Comparison of ENCODE assay signal across 9 cellular contexts in the genomic region with DNA sequence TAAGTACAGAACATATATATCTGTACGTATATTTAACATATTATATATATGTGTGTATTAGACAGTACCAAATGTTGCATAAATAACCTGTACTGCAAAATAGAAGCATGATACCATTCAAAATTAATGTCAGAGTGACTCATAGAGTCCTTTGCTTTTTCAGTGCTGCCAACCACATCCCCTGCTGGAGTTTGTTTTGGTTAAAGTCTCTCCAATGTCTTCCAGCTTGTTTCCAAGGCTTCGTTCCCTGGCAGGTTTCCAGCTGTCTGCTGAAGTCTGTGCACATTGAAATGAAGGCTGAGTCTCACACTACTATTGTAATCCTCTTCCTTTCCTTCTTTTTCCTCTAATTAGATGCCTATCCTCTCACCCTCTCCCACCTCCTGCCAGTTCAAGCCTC. TPM values are rescaled to one million over a fixed set of nuclear protein-coding genes. Genes with fewer than 3 reads are reported as not detected.
A peak's percentile ranks its signal among the peaks of the same experiment; 100 is the strongest.
DNase-seq lines count a peak whose midpoint lies in the region; FAIRE-seq and TF ChIP-seq lines count a peak whose summit lies in the region.
"Had no signal": no experiment of that assay in that cellular context is flagged by ENCODE, and none has a peak within 500 bp of the region (broad histone marks: within the 10 kb centered on the region; RNA-seq: fewer than 3 reads in every experiment).

No MANE protein-coding gene starts in this region.

- no peak for TF ChIP-seq POLR2A in testis (IDR thresholded peaks at IDR 0.05)

- H3K4me3 ChIP-seq in keratinocyte (ENCODE audit: control insufficient read depth in 2 of 3, extremely low read depth in 1 of 3, insufficient read depth in 2 of 3, low read depth in 1 of 3, low read length in 3 of 3) (no peak overlapping the region), testis (no peak overlapping the region)

- H3K79me2 ChIP-seq in keratinocyte (ENCODE audit: control insufficient read depth, insufficient read depth, low read length): no peaks in the 10 kb centered on the region

- no peaks in the 10 kb centered on the region for H4K20me1 ChIP-seq in keratinocyte (ENCODE audit: control insufficient read depth, extremely low read depth, insufficient read depth, low read length)

- peaks cover 23% of the 10 kb centered on the region for H3K4me1 Mint-ChIP-seq in chondrocyte (ENCODE audit: low read depth)

- no peak overlapping the region for H3K27ac ChIP-seq in keratinocyte (ENCODE audit: control insufficient read depth, insufficient read depth, low read length)
- no peak overlapping the region for H3K27ac ChIP-seq in testis

- no peaks in the 10 kb centered on the region for H3K9me3 Mint-ChIP-seq in chondrocyte (ENCODE audit: low read depth)

- no peak overlapping the region for H2AFZ ChIP-seq in keratinocyte (ENCODE audit: control insufficient read depth, low read length)

- H3K9me1 ChIP-seq in keratinocyte (ENCODE audit: control insufficient read depth, extremely low read depth, insufficient read depth, low read length): no peaks in the 10 kb centered on the region

- dilution Hi-C loops in keratinocyte (cut with MboI; ENCODE audit: extremely low pct_ligation_motif_present, low sequenced_read_pairs): no loop called here

- TF ChIP-seq CTCF in chondrocyte (IDR thresholded peaks at IDR 0.05): no peak
- no peak for TF ChIP-seq CTCF in keratinocyte (optimal IDR thresholded peaks at IDR 0.05 in 1 of 3, IDR thresholded peaks at IDR 0.05 in 1 of 3, conservative IDR thresholded peaks at IDR 0.05 in 1 of 3; ENCODE audit: extremely low read depth in 1 of 3, insufficient read depth in 2 of 3, low read length in 3 of 3)
- TF ChIP-seq CTCF in testis (IDR thresholded peaks at IDR 0.05): no peak

- intact Hi-C loops in testis (cut with DNase I; ENCODE audit: low total_unique reads): no loop called here

- H3K4me3 Mint-ChIP-seq in chondrocyte (ENCODE audit: unreplicated experiment): no peak overlapping the region

- H3K9ac ChIP-seq in keratinocyte (ENCODE audit: control insufficient read depth, extremely low read depth, insufficient read depth, low read length): no peak overlapping the region

- no peak for DNase-seq in chondrocyte (ENCODE audit: low spot score)
- no peak for DNase-seq in keratinocyte (ENCODE audit: low read depth, low spot score)
- peak; percentile 76 for DNase-seq in testis
- no peak for DNase-seq in activated CD4-positive, CD25-positive, alpha-beta regulatory T cell (lab: John Stamatoyannopoulos, UW)
- no peak for DNase-seq in GDM1 (lab: John Stamatoyannopoulos, UW)
- no peak for DNase-seq in SHP77 treated with DMSO at 0.1 percent for 48 hours (lab: John Stamatoyannopoulos, UW)
- DNase-seq: effector memory CD4-positive, alpha-beta T cell; MM.1S had no signal

- 45 to 49% methylated on average over 2 of the region's 2 CpGs for WGBS in testis, 2 donors

- no peaks in the 10 kb centered on the region for H3K27me3 Mint-ChIP-seq in chondrocyte (ENCODE audit: low read depth)

- no peak for FAIRE-seq in keratinocyte (lab: Jason Lieb, UNC)

- H3K9me3 ChIP-seq in keratinocyte (ENCODE audit: control insufficient read depth, low read depth, low read length) (no peaks in the 10 kb centered on the region), testis (no peaks in the 10 kb centered on the region)

- H3K36me3 ChIP-seq in keratinocyte (ENCODE audit: control insufficient read depth in 2 of 2, extremely low read depth in 1 of 2, insufficient read depth in 2 of 2, low read length in 2 of 2) (no peaks in the 10 kb centered on the region), testis (ENCODE audit: low read depth, missing control alignments) (no peaks in the 10 kb centered on the region)

- H3K4me1 ChIP-seq in keratinocyte (ENCODE audit: control insufficient read depth, extremely low read depth, insufficient read depth, low read length) (no peaks in the 10 kb centered on the region), testis (no peaks in the 10 kb centered on the region)

- H3K27me3 ChIP-seq in keratinocyte (ENCODE audit: control insufficient read depth, extremely low read depth, insufficient read depth, low read length): no peaks in the 10 kb centered on the region
- no peaks in the 10 kb centered on the region for H3K27me3 ChIP-seq in testis

- no peaks in the 10 kb centered on the region for H3K36me3 Mint-ChIP-seq in chondrocyte (ENCODE audit: low read depth)

- peak overlapping the region; percentile 80 for H3K27ac Mint-ChIP-seq in chondrocyte (ENCODE audit: unreplicated experiment)

- H3K4me2 ChIP-seq in keratinocyte (ENCODE audit: control insufficient read depth, extremely low read depth, insufficient read depth, low read depth, low read length): peak overlapping the region; percentile 10

TF ChIP-seq in PFSK-1, 5 proteins besides CTCF, POLR2A, EP300 and RAD21:
- TF ChIP-seq POLR2AphosphoS5 (IDR thresholded peaks at IDR 0.05; ENCODE audit: low read depth, low read length) (no peak), SIN3A (IDR thresholded peaks at IDR 0.05; ENCODE audit: borderline replicate concordance, insufficient read depth, low read length) (peak; percentile 38; the same call in 1 of the 2 replicates)

RNA-seq across cellular contexts. Expression of a gene that starts 14.9 kb away (rescaled TPM):
- 0.21 TPM for polyA plus RNA-seq in PFSK-1 (2012; ENCODE audit: insufficient read length, low read depth)
- total RNA-seq in chondrocyte (12.7 to 30.6 TPM (median 13.1 TPM) in 3 replicates), testis (1 to 10 TPM; 4.5 to 6.1 TPM)
- polyA plus RNA-seq in keratinocyte (0.17 to 0.35 TPM (median 0.28 TPM) in 3 replicates), testis (ENCODE audit: insufficient read depth, low read depth, low replicate concordance) (3.7 TPM)
- polyA plus RNA-seq in keratinocyte (2011; ENCODE audit: low read depth): not detected
- polyA plus RNA-seq in keratinocyte (2011; cell fraction: cytosol; rRNA removed): 0.08 and 0.24 TPM in 2 replicates
- 0.36 and 0.43 TPM in 2 replicates for polyA plus RNA-seq in keratinocyte (2011; cell fraction: nucleus; rRNA removed)
- polyA plus RNA-seq in keratinocyte (2012; ENCODE audit: low replicate concordance): 0.03 and 0.40 TPM in 2 replicates
- polyA minus RNA-seq in keratinocyte: 0.26 to 2.6 TPM (median 0.61 TPM) in 3 replicates
- polyA minus RNA-seq in keratinocyte (2011; cell fraction: cytosol; rRNA and poly(A)+ RNA removed): 0.58 TPM
- polyA minus RNA-seq in keratinocyte (2011; cell fraction: nucleus; rRNA and poly(A)+ RNA removed): 0.42 and 0.85 TPM in 2 replicates
